ENCODE assay signal across 9 cellular contexts in the genomic region with DNA sequence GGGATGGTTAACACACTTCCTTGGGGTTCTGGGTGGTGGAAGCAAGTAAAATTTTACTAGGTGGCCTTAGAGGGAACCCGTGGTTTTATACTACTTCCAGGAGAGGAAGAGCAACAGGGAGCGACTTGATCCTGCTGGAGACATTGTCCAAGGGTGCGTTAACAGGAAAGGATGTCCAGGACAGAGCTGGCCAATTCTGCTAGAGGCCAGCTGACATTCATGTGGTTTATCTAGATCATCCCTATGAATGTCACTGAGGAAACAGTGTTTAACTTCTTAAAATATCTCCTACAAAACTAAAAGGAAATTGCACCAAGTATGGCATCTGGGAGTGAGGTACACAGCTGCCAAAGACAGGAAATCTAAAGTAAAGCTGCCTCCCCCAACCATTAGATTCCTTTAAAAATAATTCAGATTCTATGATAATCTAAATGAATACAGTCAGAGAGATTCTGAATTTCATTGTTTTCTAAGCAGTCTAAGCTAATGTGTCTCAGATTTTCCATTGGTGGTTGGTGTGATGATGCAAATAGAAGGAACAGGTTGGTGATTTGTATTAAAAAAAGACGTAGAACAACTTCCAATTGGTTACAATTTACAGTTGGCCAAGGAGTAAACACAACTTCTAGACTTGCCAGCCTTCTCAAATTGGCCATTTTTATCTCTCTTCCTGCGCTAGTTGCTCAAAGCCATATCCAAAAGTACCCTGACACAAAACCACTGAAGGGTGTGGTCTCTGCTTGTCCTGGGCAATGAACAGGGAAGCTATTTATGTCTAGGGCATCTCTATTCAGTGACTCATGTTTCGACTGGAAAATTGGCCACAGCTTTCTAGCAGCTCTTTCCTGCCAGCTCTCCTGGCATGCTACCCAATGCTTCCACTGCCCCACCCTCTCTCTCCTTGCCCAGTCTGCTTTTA.
DNase-seq lines count a peak whose midpoint lies in the region; ATAC-seq, FAIRE-seq and TF ChIP-seq lines count a peak whose summit lies in the region.
"Had no signal": no experiment of that assay in that cellular context is flagged by ENCODE, and none has a peak within 500 bp of the region (broad histone marks: within the 10 kb centered on the region; RNA-seq: fewer than 3 reads in every experiment).

No MANE protein-coding gene starts in this region.

- intact Hi-C loops in mucosa of descending colon (cut with DNase I, micrococcal nuclease), result no loop called here
- intact Hi-C loops in activated naive CD4-positive, alpha-beta T cell treated with anti-CD3 and anti-CD28 coated beads for 36 hours (cut with micrococcal nuclease), result no loop called here
- intact Hi-C loops in activated CD4-positive, alpha-beta memory T cell treated with anti-CD3 and anti-CD28 coated beads for 36 hours (cut with micrococcal nuclease), result no loop called here

- H3K36me3 Mint-ChIP-seq in activated naive CD4-positive, alpha-beta T cell treated with anti-CD3 and anti-CD28 coated beads for 36 hours (ENCODE audit: low read depth), result no peaks in the 10 kb centered on the region
- no peaks in the 10 kb centered on the region for H3K36me3 Mint-ChIP-seq in activated CD4-positive, alpha-beta memory T cell treated with anti-CD3 and anti-CD28 coated beads for 36 hours
- H3K36me3 Mint-ChIP-seq: natural killer cell had no signal

- CTCF ChIA-PET in BJ (lab: Yijun Ruan, JAX), result interaction anchor here (0.6 kb wide), 1 partner anchor 21 kb away, joined by 5 read pairs; no protein-coding TSS in a partner anchor
- CTCF ChIA-PET in activated naive CD4-positive, alpha-beta T cell treated with anti-CD3 and anti-CD28 coated beads for 36 hours (lab: Charles Lee), result no interaction called here
- CTCF ChIA-PET in activated CD4-positive, alpha-beta memory T cell treated with anti-CD3 and anti-CD28 coated beads for 36 hours (lab: Charles Lee), result no interaction called here

- no peaks in the 10 kb centered on the region for H3K9me3 ChIP-seq in mucosa of descending colon

- TF ChIP-seq CTCF in BJ (IDR thresholded peaks at IDR 0.05; ENCODE audit: insufficient read depth, low read depth, low read length), result no peak
- TF ChIP-seq CTCF in bronchial epithelial cell (IDR thresholded peaks at IDR 0.05; ENCODE audit: insufficient read depth, low read length, severe bottlenecking), result no peak
- no peak for TF ChIP-seq CTCF in mucosa of descending colon (IDR thresholded peaks at IDR 0.05)

- H3K9me3 Mint-ChIP-seq in activated naive CD4-positive, alpha-beta T cell treated with anti-CD3 and anti-CD28 coated beads for 36 hours, result no peaks in the 10 kb centered on the region
- H3K9me3 Mint-ChIP-seq in activated CD4-positive, alpha-beta memory T cell treated with anti-CD3 and anti-CD28 coated beads for 36 hours, result peaks cover 4% of the 10 kb centered on the region

- DNase-seq in BJ (ENCODE audit: low read depth), result peak; percentile 16
- peak; percentile 21 for DNase-seq in NCI-H2196 treated with DMSO at 0.1 percent for 48 hours (lab: John Stamatoyannopoulos, UW; ENCODE audit: unreplicated experiment)
- DNase-seq in bronchial epithelial cell (ENCODE audit: low read depth), result peak; percentile 81
- DNase-seq in mucosa of descending colon, result peak in 1 of 3 donors; percentile 4
- DNase-seq in activated naive CD4-positive, alpha-beta T cell treated with anti-CD3 and anti-CD28 coated beads for 36 hours, result no peak
- DNase-seq in activated CD4-positive, alpha-beta memory T cell treated with anti-CD3 and anti-CD28 coated beads for 36 hours, result no peak
- DNase-seq in NCI-H510A treated with DMSO at 0.1 percent for 48 hours (lab: John Stamatoyannopoulos, UW), result no peak
- DNase-seq: natural killer cell had no signal

- no peak for FAIRE-seq in bronchial epithelial cell (lab: Jason Lieb, UNC)

- no peak overlapping the region for H3K4me3 ChIP-seq in BJ (ENCODE audit: low read depth, low read length)
- H3K4me3 ChIP-seq in bronchial epithelial cell (ENCODE audit: low read depth, low read length), result no peak overlapping the region
- no peak overlapping the region for H3K4me3 ChIP-seq in mucosa of descending colon

- no peaks in the 10 kb centered on the region for H3K27me3 Mint-ChIP-seq in activated naive CD4-positive, alpha-beta T cell treated with anti-CD3 and anti-CD28 coated beads for 36 hours (ENCODE audit: low read depth)
- no peaks in the 10 kb centered on the region for H3K27me3 Mint-ChIP-seq in activated CD4-positive, alpha-beta memory T cell treated with anti-CD3 and anti-CD28 coated beads for 36 hours

- H3K36me3 ChIP-seq in BJ (ENCODE audit: control insufficient read depth, insufficient read depth, low read length) (no peaks in the 10 kb centered on the region), bronchial epithelial cell (ENCODE audit: control insufficient read depth, insufficient read depth, low read length) (no peaks in the 10 kb centered on the region), mucosa of descending colon (ENCODE audit: low read depth) (no peaks in the 10 kb centered on the region)

- H3K27me3 ChIP-seq in BJ (ENCODE audit: control insufficient read depth, insufficient read depth, low read length) (no peaks in the 10 kb centered on the region), bronchial epithelial cell (ENCODE audit: control insufficient read depth, insufficient read depth, low read length) (no peaks in the 10 kb centered on the region)

- no peak overlapping the region for H3K4me3 Mint-ChIP-seq in activated naive CD4-positive, alpha-beta T cell treated with anti-CD3 and anti-CD28 coated beads for 36 hours
- no peak overlapping the region for H3K4me3 Mint-ChIP-seq in activated CD4-positive, alpha-beta memory T cell treated with anti-CD3 and anti-CD28 coated beads for 36 hours
- H3K4me3 Mint-ChIP-seq: natural killer cell had no signal

- ATAC-seq in mucosa of descending colon, result peak; percentile 66
- ATAC-seq in HG03025 (IDR thresholded peaks at IDR 0.05; ENCODE audit: low FRiP score, unreplicated experiment), result no peak
- ATAC-seq: natural killer cell had no signal

- H3K4me1 Mint-ChIP-seq in activated naive CD4-positive, alpha-beta T cell treated with anti-CD3 and anti-CD28 coated beads for 36 hours (ENCODE audit: low read depth), result no peaks in the 10 kb centered on the region
- no peaks in the 10 kb centered on the region for H3K4me1 Mint-ChIP-seq in activated CD4-positive, alpha-beta memory T cell treated with anti-CD3 and anti-CD28 coated beads for 36 hours (ENCODE audit: low read depth)

- H3K27ac Mint-ChIP-seq in activated naive CD4-positive, alpha-beta T cell treated with anti-CD3 and anti-CD28 coated beads for 36 hours, result no peak overlapping the region
- H3K27ac Mint-ChIP-seq in activated CD4-positive, alpha-beta memory T cell treated with anti-CD3 and anti-CD28 coated beads for 36 hours, result no peak overlapping the region
- H3K27ac Mint-ChIP-seq: natural killer cell had no signal

- POLR2A ChIA-PET in BJ (lab: Charles Lee), result interaction anchor here (0.6 kb wide), 2 partner anchors 125 to 157 kb away, joined by 3 read pairs; no protein-coding TSS in a partner anchor
- POLR2A ChIA-PET in activated CD4-positive, alpha-beta memory T cell treated with anti-CD3 and anti-CD28 coated beads for 36 hours (lab: Charles Lee), result no interaction called here

- no peaks in the 10 kb centered on the region for H3K4me1 ChIP-seq in mucosa of descending colon (ENCODE audit: low read depth)

Comparison
In these comparisons a context has a peak if more than half of its experiments do, and no peak if none do; other contexts are left out.
1. DNase-seq: peak in BJ (single experiment), NCI-H2196 treated with DMSO at 0.1 percent for 48 hours (single experiment) and bronchial epithelial cell (single experiment); none in activated naive CD4-positive, alpha-beta T cell treated with anti-CD3 and anti-CD28 coated beads for 36 hours (single experiment), activated CD4-positive, alpha-beta memory T cell treated with anti-CD3 and anti-CD28 coated beads for 36 hours (single experiment) and NCI-H510A treated with DMSO at 0.1 percent for 48 hours (single experiment).